ENCODE assay signal across 28 cellular contexts in genomic region chr2:191384829-191385228, GRCh38.
DNase-seq lines count a peak whose midpoint lies in the region; TF ChIP-seq lines count a peak whose summit lies in the region.
"Had no signal": no experiment of that assay in that cellular context is flagged by ENCODE, and none has a peak within 500 bp of the region (broad histone marks: within the 10 kb centered on the region; RNA-seq: fewer than 3 reads in every experiment).

No MANE protein-coding gene starts in this region.

- H3K27me3 ChIP-seq in left ventricle myocardium inferior (ENCODE audit: low read depth) (no peaks in the 10 kb centered on the region), skeletal muscle tissue (ENCODE audit: control insufficient read depth in 3 of 3, insufficient read depth in 3 of 3, low read length in 3 of 3) (no peaks in the 10 kb centered on the region)
- H3K27me3 ChIP-seq: esophagus squamous epithelium, testis had no signal

- H3K4me1 ChIP-seq in left ventricle myocardium inferior, result peaks cover 27% of the 10 kb centered on the region
- H3K4me1 ChIP-seq in skeletal muscle tissue (ENCODE audit: control insufficient read depth in 3 of 3, insufficient read depth in 3 of 3, low read length in 3 of 3), result peaks cover 0 to 3% (median 3%) of the 10 kb centered on the region in 3 donors
- H3K4me1 ChIP-seq: parathyroid adenoma, testis had no signal

- DNase-seq in EH (ENCODE audit: low read depth) (peak; percentile 56), astrocyte of the spinal cord (ENCODE audit: low read depth, low spot score) (peak; percentile 19), left ventricle myocardium inferior (no peak), posterior cingulate gyrus (no peak), kidney tubule cell (ENCODE audit: low spot score) (no peak), OCI-M1 (lab: John Stamatoyannopoulos, UW) (no peak), NCI-H524 treated with DMSO at 0.1 percent for 48 hours (lab: John Stamatoyannopoulos, UW) (no peak)
- DNase-seq: activated CD4-positive, alpha-beta T cell treated with anti-CD3 and anti-CD28 coated beads for 1 hour; activated CD8-positive, alpha-beta T cell treated with anti-CD3 and anti-CD28 coated beads, Interleukin-2, amount 10 ng/mL, durations not matched to agents 7 days and 5 days; activated naive CD4-positive, alpha-beta T cell; activated T-cell treated with anti-CD3 and anti-CD28 coated beads, Interleukin-2, amount 50 U/mL, for 24 hours; amygdala; CD4-positive, alpha-beta memory T cell; DMS79; esophagus squamous epithelium; left cardiac atrium; natural killer cell; NCI-H1092 treated with DMSO at 0.1 percent for 48 hours; NCI-H2029; NCI-H226; NCI-H774; PC-3; SIG-M5; testis had no signal

- H3K9me3 ChIP-seq in left ventricle myocardium inferior (replicated peaks), result no peaks in the 10 kb centered on the region
- no peaks in the 10 kb centered on the region for H3K9me3 ChIP-seq in skeletal muscle tissue (ENCODE audit: control insufficient read depth in 3 of 3, low read length in 3 of 3)
- H3K9me3 ChIP-seq: esophagus squamous epithelium, testis had no signal

- H3K9ac ChIP-seq in skeletal muscle tissue (ENCODE audit: low read depth in 1 of 3, low read length in 3 of 3), result no peak overlapping the region
- H3K9ac ChIP-seq: parathyroid adenoma had no signal

- TF ChIP-seq CTCF in astrocyte of the spinal cord (IDR thresholded peaks at IDR 0.05; ENCODE audit: low read depth, low read length), result no peak
- no peak for TF ChIP-seq CTCF in left ventricle myocardium inferior (IDR thresholded peaks at IDR 0.05; ENCODE audit: borderline replicate concordance)

- no peak overlapping the region for H3K4me3 ChIP-seq in astrocyte of the spinal cord (ENCODE audit: low read depth, low read length)
- no peak overlapping the region for H3K4me3 ChIP-seq in left ventricle myocardium inferior
- H3K4me3 ChIP-seq in skeletal muscle tissue (ENCODE audit: low read length in 3 of 3), result no peak overlapping the region
- H3K4me3 ChIP-seq: esophagus squamous epithelium, GM12878, skin epidermis, testis had no signal

- peaks cover 24% of the 10 kb centered on the region for H3K36me3 ChIP-seq in left ventricle myocardium inferior
- peaks cover 0 to 5% (median 2%) of the 10 kb centered on the region in 3 donors for H3K36me3 ChIP-seq in skeletal muscle tissue (ENCODE audit: control insufficient read depth in 3 of 3, insufficient read depth in 3 of 3, low read length in 3 of 3)

- intact Hi-C loops in left ventricle myocardium inferior (cut with micrococcal nuclease), result no loop called here
- intact Hi-C loops in posterior cingulate gyrus (cut with DNase I), result no loop called here

- in situ Hi-C loops in astrocyte of the spinal cord (cut with HindIII; ENCODE audit: low sequenced_read_pairs), result no loop called here

- peak overlapping the region; percentile 67 for H3K27ac ChIP-seq in left ventricle myocardium inferior (replicated peaks)
- peak overlapping the region; percentile 7 for H3K27ac ChIP-seq in skeletal muscle tissue (ENCODE audit: low read depth, low read length)
- H3K27ac ChIP-seq: parathyroid adenoma, testis had no signal

Comparison
In these comparisons a context has a peak if more than half of its experiments do, and no peak if none do; other contexts are left out.
1. DNase-seq: peak in EH (single experiment) and astrocyte of the spinal cord (single experiment); none in left ventricle myocardium inferior (single experiment), posterior cingulate gyrus (0 of 10), kidney tubule cell (single experiment), OCI-M1 (single experiment) and NCI-H524 treated with DMSO at 0.1 percent for 48 hours (single experiment).